ENCODE assay signal across 24 cellular contexts in genomic region chr2:168155680-168156079, GRCh38.
A peak's percentile ranks its signal among the peaks of the same experiment; 100 is the strongest.
DNase-seq lines count a peak whose midpoint lies in the region; TF ChIP-seq lines count a peak whose summit lies in the region.
"Had no signal": no experiment of that assay in that cellular context is flagged by ENCODE, and none has a peak within 500 bp of the region (broad histone marks: within the 10 kb centered on the region; RNA-seq: fewer than 3 reads in every experiment).

No MANE protein-coding gene starts in this region.

- H3K9me2 ChIP-seq in PC-9 (ENCODE audit: insufficient read depth), result no peaks in the 10 kb centered on the region

- no peak overlapping the region for H4K91ac ChIP-seq in trophoblast cell (ENCODE audit: low read depth, low read length)

- no TSS peak for BruUV-seq in PC-9 (replicated peaks; lab: Mats Ljungman, UMichigan)

- no peak overlapping the region for H3K4ac ChIP-seq in trophoblast cell (ENCODE audit: low read depth, low read length)

- no peak overlapping the region for H2BK5ac ChIP-seq in trophoblast cell (ENCODE audit: low read depth, low read length, poor library complexity)

- TF ChIP-seq POLR2A in esophagus muscularis mucosa (IDR thresholded peaks at IDR 0.05; ENCODE audit: low read depth), result no peak

- in situ Hi-C loops in G401 (cut with HindIII; ENCODE audit: low sequenced_read_pairs), result no loop called here

- H2AFZ ChIP-seq in PC-9 (no peak overlapping the region), trophoblast cell (ENCODE audit: insufficient read depth, low read length, poor library complexity) (no peak overlapping the region)

- H3K18ac ChIP-seq in trophoblast cell (ENCODE audit: low read length), result no peak overlapping the region

- no peak overlapping the region for H2AK5ac ChIP-seq in trophoblast cell (ENCODE audit: low read length)

- no peak overlapping the region for H4K8ac ChIP-seq in trophoblast cell (ENCODE audit: low read depth, low read length)

- H3K27me3 ChIP-seq in PC-9 (ENCODE audit: insufficient read depth, low read depth) (no peaks in the 10 kb centered on the region), esophagus muscularis mucosa (no peaks in the 10 kb centered on the region), trophoblast cell (ENCODE audit: insufficient read depth, low read length) (no peaks in the 10 kb centered on the region)
- H3K27me3 ChIP-seq: heart right ventricle, ovary, testis had no signal

- H3K36me3 ChIP-seq in PC-9 (ENCODE audit: low read depth) (no peaks in the 10 kb centered on the region; the same call in none of the 2 replicates), esophagus muscularis mucosa (no peaks in the 10 kb centered on the region), trophoblast cell (ENCODE audit: control insufficient read depth in 1 of 2, insufficient read depth in 2 of 2, low read length in 2 of 2) (no peaks in the 10 kb centered on the region)
- H3K36me3 ChIP-seq: ovary had no signal

- H3K4me3 ChIP-seq in PC-9, result no peak overlapping the region
- no peak overlapping the region for H3K4me3 ChIP-seq in esophagus muscularis mucosa
- H3K4me3 ChIP-seq in trophoblast cell (ENCODE audit: low read depth, low read length), result no peak overlapping the region
- H3K4me3 ChIP-seq: heart right ventricle, ovary, smooth muscle cell, testis had no signal

- H3K79me2 ChIP-seq in PC-9 (ENCODE audit: low read depth) (0 out of 2 replicates have a peak, but pooled peaks cover 5% of the 10 kb centered on the region), trophoblast cell (ENCODE audit: control insufficient read depth, insufficient read depth, low read length, poor library complexity) (no peaks in the 10 kb centered on the region)

- intact Hi-C loops in PC-9 (cut with micrococcal nuclease; ENCODE audit: unreplicated experiment), result no loop called here
- intact Hi-C loops in esophagus muscularis mucosa (cut with DNase I), result no loop called here

- no peak overlapping the region for H2BK12ac ChIP-seq in trophoblast cell (ENCODE audit: low read length)

- H3K4me1 ChIP-seq in PC-9 (replicated peaks; ENCODE audit: insufficient read depth) (peaks cover 36% of the 10 kb centered on the region), esophagus muscularis mucosa (peaks cover 11 to 45% (median 35%) of the 10 kb centered on the region in 4 donors), trophoblast cell (ENCODE audit: control insufficient read depth in 1 of 2, insufficient read depth in 2 of 2, low read length in 2 of 2) (peaks cover 0 to 5% of the 10 kb centered on the region in 2 experiments)

- TF ChIP-seq EP300 in esophagus muscularis mucosa (IDR thresholded peaks at IDR 0.05), result no peak

- no peak overlapping the region for H2BK120ac ChIP-seq in trophoblast cell (ENCODE audit: insufficient read depth, low read length, poor library complexity)

- H3K27ac ChIP-seq in PC-9 (peak overlapping the region; percentile 81), esophagus muscularis mucosa (replicated peaks in 1 of 4) (no peak overlapping the region), trophoblast cell (ENCODE audit: low read depth, low read length) (no peak overlapping the region), substantia nigra (ENCODE audit: low read depth, low read length, poor library complexity, severe bottlenecking) (no peak overlapping the region)
- H3K27ac ChIP-seq: ovary, testis had no signal

- no peak overlapping the region for H3K14ac ChIP-seq in trophoblast cell (ENCODE audit: low read length)

- H3K9ac ChIP-seq in trophoblast cell (ENCODE audit: low read length), result no peak overlapping the region

- H4K20me1 ChIP-seq in PC-9 (ENCODE audit: insufficient read depth), result no peaks in the 10 kb centered on the region

- H3K4me2 ChIP-seq in PC-9 (no peak overlapping the region), trophoblast cell (ENCODE audit: low read length) (no peak overlapping the region)

- H3K23ac ChIP-seq in trophoblast cell (ENCODE audit: low read length), result no peak overlapping the region

- H3K9me3 ChIP-seq in PC-9 (ENCODE audit: insufficient read depth, low read depth) (no peaks in the 10 kb centered on the region), esophagus muscularis mucosa (no peaks in the 10 kb centered on the region), trophoblast cell (ENCODE audit: insufficient read depth, low read depth, low read length) (no peaks in the 10 kb centered on the region)
- H3K9me3 ChIP-seq: heart right ventricle, ovary, testis had no signal

- TF ChIP-seq CTCF in PC-9 (conservative IDR thresholded peaks at IDR 0.05) (no peak), esophagus muscularis mucosa (IDR thresholded peaks at IDR 0.05) (no peak)

- POLR2A ChIA-PET in PC-9 (lab: Charles Lee; ENCODE audit: unreplicated experiment), result no interaction called here

- H3F3A ChIP-seq in PC-9 (ENCODE audit: insufficient read depth, low read depth), result peaks cover 14% of the 10 kb centered on the region; the same call in 1 of the 2 replicates

- no peak overlapping the region for H4K12ac ChIP-seq in trophoblast cell (ENCODE audit: low read depth, low read length)

- CTCF ChIA-PET in PC-9 (lab: Charles Lee), result no interaction called here

- DNase-seq in G401 (ENCODE audit: low spot score) (peak; percentile 32), PC-9 (peak in 1 of 2 experiments; percentile 66), esophagus muscularis mucosa (ENCODE audit: extremely low spot score) (peak; percentile 57), trophoblast cell (peak; percentile 38 to 62), NCI-H146 treated with DMSO at 0.1 percent for 48 hours (lab: John Stamatoyannopoulos, UW; ENCODE audit: unreplicated experiment) (no peak), substantia nigra (lab: John Stamatoyannopoulos, UW) (no peak), DMS53 (lab: John Stamatoyannopoulos, UW) (no peak)
- DNase-seq: activated CD4-positive, alpha-beta memory T cell treated with anti-CD3 and anti-CD28 coated beads for 36 hours; activated CD4-positive, alpha-beta T cell treated with anti-CD3 and anti-CD28 coated beads for 1 hour; activated naive CD4-positive, alpha-beta T cell; C1 segment of cervical spinal cord; central memory CD4-positive, alpha-beta T cell; dermis blood vessel endothelial cell; GF-D8; heart right ventricle; kidney; NCI-H1105 treated with DMSO at 0.1 percent for 48 hours; NCI-H1930; ovary; Right ventricle myocardium superior; stimulated activated CD4-positive, alpha-beta T cell treated with anti-CD3 and anti-CD28 coated beads, Interleukin-2, amount 100 ng/mL, for 24 hours; stimulated activated naive CD8-positive, alpha-beta T cell treated with anti-CD3 and anti-CD28 coated beads, Interleukin-15, Interleukin-2, amounts not matched to agents 100 U/mL and 50 U/mL, for 24 hours; testis had no signal

- 93% methylated on average over 2 of the region's 2 CpGs for WGBS in esophagus muscularis mucosa
- no CpG with 5 or more reads among the region's 2 CpGs for WGBS in trophoblast cell (ENCODE audit: extremely low coverage, insufficient coverage, insufficient read length)

- H3K79me1 ChIP-seq in trophoblast cell (ENCODE audit: low read length), result no peaks in the 10 kb centered on the region

Comparison
In these comparisons a context has a peak if more than half of its experiments do, and no peak if none do; other contexts are left out.
1. DNase-seq: peak in G401 (single experiment), esophagus muscularis mucosa (single experiment) and trophoblast cell (2 of 2); none in NCI-H146 treated with DMSO at 0.1 percent for 48 hours (single experiment), substantia nigra (0 of 49) and DMS53 (single experiment).